ENCODE assay signal across 8 cellular contexts in genomic region chr18:12839526-12840196, GRCh38. TPM values are rescaled to one million over a fixed set of nuclear protein-coding genes. Genes with fewer than 3 reads are reported as not detected.
DNase-seq lines count a peak whose midpoint lies in the region; ATAC-seq and TF ChIP-seq lines count a peak whose summit lies in the region.

No MANE protein-coding gene starts in this region.

- peak in 2 of 3 donors; percentile 63 to 94 for DNase-seq in CD4-positive, CD25-positive, alpha-beta regulatory T cell
- DNase-seq in activated CD4-positive, alpha-beta memory T cell treated with anti-CD3 and anti-CD28 coated beads for 36 hours: peak; percentile 68
- DNase-seq in hepatocyte (ENCODE audit: low spot score): no peak
- no peak for DNase-seq in COLO668 (lab: John Stamatoyannopoulos, UW; ENCODE audit: unreplicated experiment)
- DNase-seq in cerebellar cortex (ENCODE audit: low spot score): no peak

- H3K4me1 ChIP-seq in CD4-positive, CD25-positive, alpha-beta regulatory T cell (ENCODE audit: control insufficient read depth, insufficient read depth, low read length, poor library complexity, severe bottlenecking): peaks cover 58% of the 10 kb centered on the region
- H3K4me1 ChIP-seq in hepatocyte (ENCODE audit: insufficient read depth) (peaks cover 31% of the 10 kb centered on the region), urinary bladder (ENCODE audit: insufficient read depth) (peaks cover 3% of the 10 kb centered on the region)

- H3K4me2 ChIP-seq in hepatocyte: peak overlapping the region; percentile 63

- intact Hi-C loops in activated CD4-positive, alpha-beta memory T cell treated with anti-CD3 and anti-CD28 coated beads for 36 hours (cut with micrococcal nuclease): loop anchor here (1.0 to 5.0 kb wide), 10 partner anchors 11 to 537 kb away; partner anchors contain the start of genes AFG3L2 and CEP192

- CTCF ChIA-PET in activated CD4-positive, alpha-beta memory T cell treated with anti-CD3 and anti-CD28 coated beads for 36 hours (lab: Charles Lee): interaction anchor here (0.6 to 0.9 kb wide), 3 partner anchors 18 to 53 kb away, joined by 3 read pairs; partner anchors contain the start of gene PTPN2

- H3K36me3 Mint-ChIP-seq in CD4-positive, CD25-positive, alpha-beta regulatory T cell: peaks cover 24% of the 10 kb centered on the region
- H3K36me3 Mint-ChIP-seq in activated CD4-positive, alpha-beta memory T cell treated with anti-CD3 and anti-CD28 coated beads for 36 hours: peaks cover 21% of the 10 kb centered on the region

- no peak for TF ChIP-seq CTCF in hepatocyte (IDR thresholded peaks at IDR 0.05; ENCODE audit: poor library complexity)

- H3K27me3 Mint-ChIP-seq in CD4-positive, CD25-positive, alpha-beta regulatory T cell: peaks cover 4% of the 10 kb centered on the region
- no peaks in the 10 kb centered on the region for H3K27me3 Mint-ChIP-seq in activated CD4-positive, alpha-beta memory T cell treated with anti-CD3 and anti-CD28 coated beads for 36 hours

- H3K9me3 Mint-ChIP-seq in CD4-positive, CD25-positive, alpha-beta regulatory T cell: no peaks in the 10 kb centered on the region
- H3K9me3 Mint-ChIP-seq in activated CD4-positive, alpha-beta memory T cell treated with anti-CD3 and anti-CD28 coated beads for 36 hours: no peaks in the 10 kb centered on the region

- peak overlapping the region; percentile 83 to 97 (median 89) for H3K27ac Mint-ChIP-seq in CD4-positive, CD25-positive, alpha-beta regulatory T cell
- peak overlapping the region; percentile 98 for H3K27ac Mint-ChIP-seq in activated CD4-positive, alpha-beta memory T cell treated with anti-CD3 and anti-CD28 coated beads for 36 hours

- no peaks in the 10 kb centered on the region for H3K9me2 ChIP-seq in hepatocyte (replicated peaks; ENCODE audit: insufficient read depth)

- peak overlapping the region; percentile 62 to 95 (median 80) for H3K4me3 Mint-ChIP-seq in CD4-positive, CD25-positive, alpha-beta regulatory T cell
- peak overlapping the region; percentile 57 for H3K4me3 Mint-ChIP-seq in activated CD4-positive, alpha-beta memory T cell treated with anti-CD3 and anti-CD28 coated beads for 36 hours

- peak overlapping the region; percentile 75 for H3K4me3 ChIP-seq in CD4-positive, CD25-positive, alpha-beta regulatory T cell (ENCODE audit: low read depth, low read length)
- H3K4me3 ChIP-seq in hepatocyte: no peak overlapping the region
- no peak overlapping the region for H3K4me3 ChIP-seq in urinary bladder (ENCODE audit: low read depth, low read length)

- H3K36me3 ChIP-seq in CD4-positive, CD25-positive, alpha-beta regulatory T cell (ENCODE audit: control insufficient read depth, insufficient read depth, low read length): peaks cover 10% of the 10 kb centered on the region
- no peaks in the 10 kb centered on the region for H3K36me3 ChIP-seq in hepatocyte (replicated peaks; ENCODE audit: insufficient read depth, low read depth)
- no peaks in the 10 kb centered on the region for H3K36me3 ChIP-seq in urinary bladder (ENCODE audit: insufficient read depth)

- H3K9me3 ChIP-seq in CD4-positive, CD25-positive, alpha-beta regulatory T cell (ENCODE audit: control insufficient read depth in 2 of 2, low read length in 2 of 2): no peaks in the 10 kb centered on the region
- no peaks in the 10 kb centered on the region for H3K9me3 ChIP-seq in hepatocyte (ENCODE audit: low read depth)

- 100% methylated on average over 1 of the region's 1 CpG for whole genome bisulfite sequencing in hepatocyte (ENCODE audit: low lambda C conversion rate, missing lambda C conversion rate)
- 93% methylated on average over 1 of the region's 1 CpG for WGBS in urinary bladder

- H4K20me1 ChIP-seq in hepatocyte (ENCODE audit: insufficient read depth, poor library complexity, severe bottlenecking): no peaks in the 10 kb centered on the region

- peaks cover 42 to 75% (median 61%) of the 10 kb centered on the region in 4 donors for H3K4me1 Mint-ChIP-seq in CD4-positive, CD25-positive, alpha-beta regulatory T cell
- peaks cover 73% of the 10 kb centered on the region for H3K4me1 Mint-ChIP-seq in activated CD4-positive, alpha-beta memory T cell treated with anti-CD3 and anti-CD28 coated beads for 36 hours (ENCODE audit: low read depth)

- peak; percentile 91 to 93 for ATAC-seq in CD4-positive, CD25-positive, alpha-beta regulatory T cell (ENCODE audit: low read depth in 2 of 2)
- ATAC-seq in GM19455 (IDR thresholded peaks at IDR 0.05; ENCODE audit: unreplicated experiment): peak; percentile 73
- peak; percentile 82 for ATAC-seq in HG03460 (IDR thresholded peaks at IDR 0.05; ENCODE audit: unreplicated experiment)

- H2AFZ ChIP-seq in hepatocyte: no peak overlapping the region

- H3K27me3 ChIP-seq in CD4-positive, CD25-positive, alpha-beta regulatory T cell (ENCODE audit: control insufficient read depth, insufficient read depth, low read length): no peaks in the 10 kb centered on the region
- no peaks in the 10 kb centered on the region for H3K27me3 ChIP-seq in hepatocyte

- H3K79me2 ChIP-seq in hepatocyte: peaks cover 42% of the 10 kb centered on the region

- H3K27ac ChIP-seq in CD4-positive, CD25-positive, alpha-beta regulatory T cell (ENCODE audit: insufficient read depth, low read length, poor library complexity, severe bottlenecking): peak overlapping the region; percentile 83
- H3K27ac ChIP-seq in hepatocyte (peak overlapping the region; percentile 85), urinary bladder (ENCODE audit: low read depth) (peak overlapping the region; percentile 35)

- POLR2A ChIA-PET in activated CD4-positive, alpha-beta memory T cell treated with anti-CD3 and anti-CD28 coated beads for 36 hours (lab: Charles Lee): interaction anchor here (1.0 to 1.4 kb wide), 3 partner anchors 18 to 82 kb away, joined by 4 to 17 read pairs (median 7); partner anchors contain the start of gene PTPN2

RNA-seq across cellular contexts. Expression of gene PTPN2, which starts 44.4 kb away (rescaled TPM):
- 80.4 TPM for total RNA-seq in CD4-positive, CD25-positive, alpha-beta regulatory T cell
- polyA plus RNA-seq in CD4-positive, CD25-positive, alpha-beta regulatory T cell: 100 to 1,000 TPM in 1 of 4 donors, 10 to 100 TPM in 3; 62.3 to 110 (median 95.8) TPM
- 10 to 100 TPM; 68.8 to 73.3 TPM for total RNA-seq in activated CD4-positive, alpha-beta memory T cell treated with anti-CD3 and anti-CD28 coated beads for 36 hours
- total RNA-seq in hepatocyte (36.7 and 40.3 TPM in 2 replicates), urinary bladder (36.9 TPM)
- polyA plus RNA-seq in hepatocyte (30.5 and 32.0 TPM in 2 replicates), urinary bladder (27.0 TPM)

Comparison
In these comparisons a context has a peak if more than half of its experiments do, and no peak if none do; other contexts are left out.
1. DNase-seq: peak in CD4-positive, CD25-positive, alpha-beta regulatory T cell (2 of 3) and activated CD4-positive, alpha-beta memory T cell treated with anti-CD3 and anti-CD28 coated beads for 36 hours (single experiment); none in hepatocyte (single experiment), COLO668 (single experiment) and cerebellar cortex (single experiment).
2. H3K27ac ChIP-seq: peak in every context shown above with its lines; median percentile 85 in hepatocyte; 83 in CD4-positive, CD25-positive, alpha-beta regulatory T cell; 35 in urinary bladder.
3. Peak in every context shown above with its lines, with median percentiles within 50 percentile points of each other: ATAC-seq.